Comparison of ENCODE assay signal across 8 cellular contexts in genomic region chr1:159122005-159122621, GRCh38. TPM values are rescaled to one million over a fixed set of nuclear protein-coding genes. Genes with fewer than 3 reads are reported as not detected.
DNase-seq lines count a peak whose midpoint lies in the region; ATAC-seq and TF ChIP-seq lines count a peak whose summit lies in the region.

No MANE protein-coding gene starts in this region.

- POLR2A ChIA-PET in T-cell (lab: Charles Lee): no interaction called here

- H3K27ac ChIP-seq in foreskin keratinocyte: no peak overlapping the region

- TF ChIP-seq POLR2A in GM18505 (IDR thresholded peaks at IDR 0.05; ENCODE audit: borderline replicate concordance, extremely low read depth, insufficient read depth, insufficient read length): no peak

- H3K27me3 Mint-ChIP-seq in T-cell: peaks cover 13 to 16% of the 10 kb centered on the region in 2 donors

- H3K4me3 Mint-ChIP-seq in T-cell: no peak overlapping the region

- ATAC-seq in GM18505 (IDR thresholded peaks at IDR 0.05; ENCODE audit: unreplicated experiment) (peak; percentile 80), GM21717 (IDR thresholded peaks at IDR 0.05; ENCODE audit: unreplicated experiment) (peak; percentile 80), HG03520 (IDR thresholded peaks at IDR 0.05; ENCODE audit: unreplicated experiment) (peak; percentile 63), foreskin keratinocyte (peak; percentile 38), T-cell (replicated peaks in 1 of 4) (no peak)

- no peaks in the 10 kb centered on the region for H3K4me1 ChIP-seq in foreskin keratinocyte

- no peaks in the 10 kb centered on the region for H3K36me3 Mint-ChIP-seq in T-cell

- DNase-seq in foreskin keratinocyte: peak; percentile 28 to 45
- no peak for DNase-seq in T-cell
- DNase-seq in activated CD4-positive, alpha-beta T cell treated with anti-CD3 and anti-CD28 coated beads for 48 hours: no peak
- no peak for DNase-seq in putamen (ENCODE audit: low spot score)
- no peak for DNase-seq in cerebellum (ENCODE audit: low spot score)

- CTCF ChIA-PET in T-cell (lab: Charles Lee): no interaction called here

- H3K27me3 ChIP-seq in foreskin keratinocyte: no peaks in the 10 kb centered on the region

- no peak overlapping the region for H3K27ac Mint-ChIP-seq in T-cell

- H3K9me3 Mint-ChIP-seq in T-cell: no peaks in the 10 kb centered on the region

- no peak for TF ChIP-seq CTCF in foreskin keratinocyte (conservative IDR thresholded peaks at IDR 0.05)

- no peaks in the 10 kb centered on the region for H3K4me1 Mint-ChIP-seq in T-cell

RNA-seq across cellular contexts. Expression of gene AIM2, which starts 45.5 kb away (rescaled TPM):
- total RNA-seq in foreskin keratinocyte (not detected in 2 replicates), T-cell (1 to 10 TPM; 2.1 to 7.1 (median 2.7) TPM), cerebellum (4.4 TPM)
- not detected in 2 replicates for polyA plus RNA-seq in foreskin keratinocyte

RNA-seq across cellular contexts. Expression of gene CADM3, which starts 49.3 kb away (rescaled TPM):
- total RNA-seq in foreskin keratinocyte: not detected in 2 replicates
- polyA plus RNA-seq in foreskin keratinocyte: not detected in 2 replicates
- total RNA-seq in T-cell: not detected
- total RNA-seq in cerebellum: 100 TPM

Comparison
In these comparisons a context has a peak if more than half of its experiments do, and no peak if none do; other contexts are left out.
1. ATAC-seq: peak in GM18505 (single experiment), GM21717 (single experiment), HG03520 (single experiment) and foreskin keratinocyte (single experiment); none in T-cell (0 of 4).
2. DNase-seq: peak in foreskin keratinocyte (2 of 2); none in T-cell (0 of 34), activated CD4-positive, alpha-beta T cell treated with anti-CD3 and anti-CD28 coated beads for 48 hours (single experiment), putamen (single experiment) and cerebellum (single experiment).
3. RNA of gene CADM3, which starts 49.3 kb away (total RNA-seq): 100 TPM in cerebellum (single experiment); not detected in foreskin keratinocyte and not detected in T-cell; every median in the first group is over 10 times any median in the second.